In the genomic region with DNA sequence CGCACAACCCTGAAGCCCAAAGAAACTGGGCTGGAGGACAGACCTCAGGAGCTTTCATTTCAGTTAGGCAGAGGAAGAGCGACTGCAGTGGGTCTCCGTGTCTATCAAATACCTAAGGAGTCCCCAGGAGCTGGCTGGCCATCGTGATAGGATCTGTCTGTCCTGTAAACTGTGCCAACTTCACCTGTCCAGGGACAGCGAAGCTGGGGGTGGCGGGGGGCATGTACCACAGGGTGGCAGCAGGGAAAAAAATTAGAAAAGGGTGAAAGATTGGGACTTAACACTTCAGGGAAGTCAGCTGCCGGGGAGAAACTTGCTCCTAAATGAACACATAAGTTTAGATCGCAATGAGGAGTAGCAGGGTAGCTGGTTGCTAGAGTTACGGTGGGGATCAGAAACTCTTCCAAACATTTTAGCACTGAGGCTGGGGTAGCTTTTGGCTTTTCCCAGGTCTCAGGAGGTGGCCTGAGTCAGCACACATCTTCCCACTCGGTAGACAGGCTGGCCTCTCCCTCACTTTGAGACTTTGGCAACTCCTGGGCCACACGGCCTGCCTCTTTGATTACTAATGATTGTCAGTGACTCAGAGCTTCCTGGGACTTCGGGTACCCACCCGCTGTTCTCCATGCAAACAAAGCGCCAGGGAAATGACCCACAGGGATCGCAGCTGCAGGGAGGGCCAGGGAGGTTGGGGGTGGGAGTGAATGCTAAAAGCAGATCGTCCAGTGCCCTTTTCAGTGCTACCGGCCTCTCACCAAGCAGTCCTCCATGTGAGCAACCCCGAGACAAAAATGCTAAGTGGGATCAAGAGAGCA, we compare ENCODE assay signal across 2 cellular contexts.
TF ChIP-seq lines count a peak whose summit lies in the region.

No MANE protein-coding gene starts in this region.

TF ChIP-seq in HEK293, 187 proteins besides CTCF, POLR2A, EP300 and RAD21 (continued from another document and continues in another):
- TF ChIP-seq, protein P1, sequence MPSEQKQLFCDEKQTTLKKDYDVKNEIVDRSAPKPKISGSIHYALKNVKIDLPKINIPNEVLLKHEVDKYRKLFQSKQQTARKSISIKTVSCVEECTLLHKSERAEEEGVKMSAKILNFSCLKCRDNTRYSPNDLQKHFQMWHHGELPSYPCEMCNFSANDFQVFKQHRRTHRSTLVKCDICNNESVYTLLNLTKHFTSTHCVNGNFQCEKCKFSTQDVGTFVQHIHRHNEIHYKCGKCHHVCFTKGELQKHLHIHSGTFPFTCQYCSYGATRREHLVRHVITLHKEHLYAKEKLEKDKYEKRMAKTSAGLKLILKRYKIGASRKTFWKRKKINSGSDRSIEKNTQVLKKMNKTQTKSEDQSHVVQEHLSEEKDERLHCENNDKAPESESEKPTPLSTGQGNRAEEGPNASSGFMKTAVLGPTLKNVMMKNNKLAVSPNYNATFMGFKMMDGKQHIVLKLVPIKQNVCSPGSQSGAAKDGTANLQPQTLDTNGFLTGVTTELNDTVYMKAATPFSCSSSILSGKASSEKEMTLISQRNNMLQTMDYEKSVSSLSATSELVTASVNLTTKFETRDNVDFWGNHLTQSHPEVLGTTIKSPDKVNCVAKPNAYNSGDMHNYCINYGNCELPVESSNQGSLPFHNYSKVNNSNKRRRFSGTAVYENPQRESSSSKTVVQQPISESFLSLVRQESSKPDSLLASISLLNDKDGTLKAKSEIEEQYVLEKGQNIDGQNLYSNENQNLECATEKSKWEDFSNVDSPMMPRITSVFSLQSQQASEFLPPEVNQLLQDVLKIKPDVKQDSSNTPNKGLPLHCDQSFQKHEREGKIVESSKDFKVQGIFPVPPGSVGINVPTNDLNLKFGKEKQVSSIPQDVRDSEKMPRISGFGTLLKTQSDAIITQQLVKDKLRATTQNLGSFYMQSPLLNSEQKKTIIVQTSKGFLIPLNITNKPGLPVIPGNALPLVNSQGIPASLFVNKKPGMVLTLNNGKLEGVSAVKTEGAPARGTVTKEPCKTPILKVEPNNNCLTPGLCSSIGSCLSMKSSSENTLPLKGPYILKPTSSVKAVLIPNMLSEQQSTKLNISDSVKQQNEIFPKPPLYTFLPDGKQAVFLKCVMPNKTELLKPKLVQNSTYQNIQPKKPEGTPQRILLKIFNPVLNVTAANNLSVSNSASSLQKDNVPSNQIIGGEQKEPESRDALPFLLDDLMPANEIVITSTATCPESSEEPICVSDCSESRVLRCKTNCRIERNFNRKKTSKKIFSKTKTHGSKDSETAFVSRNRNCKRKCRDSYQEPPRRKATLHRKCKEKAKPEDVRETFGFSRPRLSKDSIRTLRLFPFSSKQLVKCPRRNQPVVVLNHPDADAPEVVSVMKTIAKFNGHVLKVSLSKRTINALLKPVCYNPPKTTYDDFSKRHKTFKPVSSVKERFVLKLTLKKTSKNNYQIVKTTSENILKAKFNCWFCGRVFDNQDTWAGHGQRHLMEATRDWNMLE (tag by site-specific recombination; conservative IDR thresholded peaks at IDR 0.05; ENCODE audit: low read depth) = no peak
- peak; percentile 59 for TF ChIP-seq PRDM10 (tag by site-specific recombination; IDR thresholded peaks at IDR 0.05)
- TF ChIP-seq, protein P2, sequence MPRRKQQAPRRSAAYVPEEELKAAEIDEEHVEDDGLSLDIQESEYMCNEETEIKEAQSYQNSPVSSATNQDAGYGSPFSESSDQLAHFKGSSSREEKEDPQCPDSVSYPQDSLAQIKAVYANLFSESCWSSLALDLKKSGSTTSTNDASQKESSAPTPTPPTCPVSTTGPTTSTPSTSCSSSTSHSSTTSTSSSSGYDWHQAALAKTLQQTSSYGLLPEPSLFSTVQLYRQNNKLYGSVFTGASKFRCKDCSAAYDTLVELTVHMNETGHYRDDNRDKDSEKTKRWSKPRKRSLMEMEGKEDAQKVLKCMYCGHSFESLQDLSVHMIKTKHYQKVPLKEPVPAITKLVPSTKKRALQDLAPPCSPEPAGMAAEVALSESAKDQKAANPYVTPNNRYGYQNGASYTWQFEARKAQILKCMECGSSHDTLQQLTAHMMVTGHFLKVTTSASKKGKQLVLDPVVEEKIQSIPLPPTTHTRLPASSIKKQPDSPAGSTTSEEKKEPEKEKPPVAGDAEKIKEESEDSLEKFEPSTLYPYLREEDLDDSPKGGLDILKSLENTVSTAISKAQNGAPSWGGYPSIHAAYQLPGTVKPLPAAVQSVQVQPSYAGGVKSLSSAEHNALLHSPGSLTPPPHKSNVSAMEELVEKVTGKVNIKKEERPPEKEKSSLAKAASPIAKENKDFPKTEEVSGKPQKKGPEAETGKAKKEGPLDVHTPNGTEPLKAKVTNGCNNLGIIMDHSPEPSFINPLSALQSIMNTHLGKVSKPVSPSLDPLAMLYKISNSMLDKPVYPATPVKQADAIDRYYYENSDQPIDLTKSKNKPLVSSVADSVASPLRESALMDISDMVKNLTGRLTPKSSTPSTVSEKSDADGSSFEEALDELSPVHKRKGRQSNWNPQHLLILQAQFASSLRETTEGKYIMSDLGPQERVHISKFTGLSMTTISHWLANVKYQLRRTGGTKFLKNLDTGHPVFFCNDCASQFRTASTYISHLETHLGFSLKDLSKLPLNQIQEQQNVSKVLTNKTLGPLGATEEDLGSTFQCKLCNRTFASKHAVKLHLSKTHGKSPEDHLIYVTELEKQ (tag by site-specific recombination; IDR thresholded peaks at IDR 0.05; ENCODE audit: borderline replicate concordance) = no peak; the same call in 1 of the 2 replicates
- no peak for TF ChIP-seq MZF1 (tag by site-specific recombination; IDR thresholded peaks at IDR 0.05; ENCODE audit: borderline replicate concordance)
- TF ChIP-seq ZEB2 (tag by site-specific recombination; IDR thresholded peaks at IDR 0.05) = peak; percentile 55; the same call in 1 of the 2 replicates
- TF ChIP-seq ZNF629 (tag by site-specific recombination; IDR thresholded peaks at IDR 0.05) = peak; percentile 59

TF ChIP-seq in HepG2, 621 proteins besides CTCF, POLR2A, EP300 and RAD21 (continued from another document and continues in another):
- TF ChIP-seq SP140L (CRISPR knock-in tag; IDR thresholded peaks at IDR 0.05; ENCODE audit: borderline replicate concordance) (no peak), JUNB (CRISPR knock-in tag; IDR thresholded peaks at IDR 0.05; ENCODE audit: borderline replicate concordance) (peak; percentile 36; the same call in 1 of the 2 replicates), ZNF296 (CRISPR knock-in tag; conservative IDR thresholded peaks at IDR 0.05) (0 out of 2 replicates have a peak, but pooled peaks have one; percentile 16), ZNF205 (CRISPR knock-in tag; IDR thresholded peaks at IDR 0.05) (peak; percentile 4; the same call in 1 of the 2 replicates), MED1 (CRISPR knock-in tag; IDR thresholded peaks at IDR 0.05) (peak; percentile 31), FLYWCH1 (CRISPR knock-in tag; IDR thresholded peaks at IDR 0.05) (no peak), KLF16 (CRISPR knock-in tag; IDR thresholded peaks at IDR 0.05) (peak in 1 of 2 experiments; percentile 30; a peak in 1 of 4 replicates), FOXA3 (CRISPR knock-in tag; IDR thresholded peaks at IDR 0.05) (peak; percentile 49; the same call in 1 of the 2 replicates), ZNF280B (CRISPR knock-in tag; IDR thresholded peaks at IDR 0.05; ENCODE audit: borderline replicate concordance) (no peak), SRF (IDR thresholded peaks at IDR 0.05; ENCODE audit: low read depth, low read length) (no peak), ZNF747 (CRISPR knock-in tag; IDR thresholded peaks at IDR 0.05; ENCODE audit: borderline replicate concordance) (no peak), LCORL (IDR thresholded peaks at IDR 0.05) (no peak), LCORL (CRISPR knock-in tag; IDR thresholded peaks at IDR 0.05) (no peak), RFX5 (IDR thresholded peaks at IDR 0.05; ENCODE audit: low read depth, low read length) (no peak), ATF7 (IDR thresholded peaks at IDR 0.05) (no peak), ATF7 (CRISPR knock-in tag; IDR thresholded peaks at IDR 0.05) (no peak), MAF1 (CRISPR knock-in tag; IDR thresholded peaks at IDR 0.05; ENCODE audit: borderline replicate concordance) (0 out of 2 replicates have a peak, but pooled peaks have one; percentile 11), ARNTL (CRISPR knock-in tag; IDR thresholded peaks at IDR 0.05) (no peak), HNF1B (CRISPR knock-in tag; IDR thresholded peaks at IDR 0.05) (0 out of 2 replicates have a peak, but pooled peaks have one; percentile 75), GATAD1 (CRISPR knock-in tag; IDR thresholded peaks at IDR 0.05) (0 out of 2 replicates have a peak, but pooled peaks have one; percentile 11), SMAD1 (CRISPR knock-in tag; IDR thresholded peaks at IDR 0.05; ENCODE audit: borderline replicate concordance, low read depth) (no peak)
- TF ChIP-seq, protein P3, sequence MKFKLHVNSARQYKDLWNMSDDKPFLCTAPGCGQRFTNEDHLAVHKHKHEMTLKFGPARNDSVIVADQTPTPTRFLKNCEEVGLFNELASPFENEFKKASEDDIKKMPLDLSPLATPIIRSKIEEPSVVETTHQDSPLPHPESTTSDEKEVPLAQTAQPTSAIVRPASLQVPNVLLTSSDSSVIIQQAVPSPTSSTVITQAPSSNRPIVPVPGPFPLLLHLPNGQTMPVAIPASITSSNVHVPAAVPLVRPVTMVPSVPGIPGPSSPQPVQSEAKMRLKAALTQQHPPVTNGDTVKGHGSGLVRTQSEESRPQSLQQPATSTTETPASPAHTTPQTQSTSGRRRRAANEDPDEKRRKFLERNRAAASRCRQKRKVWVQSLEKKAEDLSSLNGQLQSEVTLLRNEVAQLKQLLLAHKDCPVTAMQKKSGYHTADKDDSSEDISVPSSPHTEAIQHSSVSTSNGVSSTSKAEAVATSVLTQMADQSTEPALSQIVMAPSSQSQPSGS (CRISPR knock-in tag; IDR thresholded peaks at IDR 0.05) = peak; percentile 8; the same call in 1 of the 2 replicates
- TF ChIP-seq, protein P4, sequence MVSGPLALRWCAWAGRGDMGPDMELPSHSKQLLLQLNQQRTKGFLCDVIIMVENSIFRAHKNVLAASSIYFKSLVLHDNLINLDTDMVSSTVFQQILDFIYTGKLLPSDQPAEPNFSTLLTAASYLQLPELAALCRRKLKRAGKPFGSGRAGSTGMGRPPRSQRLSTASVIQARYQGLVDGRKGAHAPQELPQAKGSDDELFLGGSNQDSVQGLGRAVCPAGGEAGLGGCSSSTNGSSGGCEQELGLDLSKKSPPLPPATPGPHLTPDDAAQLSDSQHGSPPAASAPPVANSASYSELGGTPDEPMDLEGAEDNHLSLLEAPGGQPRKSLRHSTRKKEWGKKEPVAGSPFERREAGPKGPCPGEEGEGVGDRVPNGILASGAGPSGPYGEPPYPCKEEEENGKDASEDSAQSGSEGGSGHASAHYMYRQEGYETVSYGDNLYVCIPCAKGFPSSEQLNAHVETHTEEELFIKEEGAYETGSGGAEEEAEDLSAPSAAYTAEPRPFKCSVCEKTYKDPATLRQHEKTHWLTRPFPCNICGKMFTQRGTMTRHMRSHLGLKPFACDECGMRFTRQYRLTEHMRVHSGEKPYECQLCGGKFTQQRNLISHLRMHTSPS (CRISPR knock-in tag; IDR thresholded peaks at IDR 0.05; ENCODE audit: low read depth) = 0 out of 2 replicates have a peak, but pooled peaks have one; percentile 12
- TF ChIP-seq, protein P5, sequence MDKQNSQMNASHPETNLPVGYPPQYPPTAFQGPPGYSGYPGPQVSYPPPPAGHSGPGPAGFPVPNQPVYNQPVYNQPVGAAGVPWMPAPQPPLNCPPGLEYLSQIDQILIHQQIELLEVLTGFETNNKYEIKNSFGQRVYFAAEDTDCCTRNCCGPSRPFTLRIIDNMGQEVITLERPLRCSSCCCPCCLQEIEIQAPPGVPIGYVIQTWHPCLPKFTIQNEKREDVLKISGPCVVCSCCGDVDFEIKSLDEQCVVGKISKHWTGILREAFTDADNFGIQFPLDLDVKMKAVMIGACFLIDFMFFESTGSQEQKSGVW (CRISPR knock-in tag; IDR thresholded peaks at IDR 0.05; ENCODE audit: borderline replicate concordance) = 0 out of 2 replicates have a peak, but pooled peaks have one; percentile 1
- TF ChIP-seq, protein P6, sequence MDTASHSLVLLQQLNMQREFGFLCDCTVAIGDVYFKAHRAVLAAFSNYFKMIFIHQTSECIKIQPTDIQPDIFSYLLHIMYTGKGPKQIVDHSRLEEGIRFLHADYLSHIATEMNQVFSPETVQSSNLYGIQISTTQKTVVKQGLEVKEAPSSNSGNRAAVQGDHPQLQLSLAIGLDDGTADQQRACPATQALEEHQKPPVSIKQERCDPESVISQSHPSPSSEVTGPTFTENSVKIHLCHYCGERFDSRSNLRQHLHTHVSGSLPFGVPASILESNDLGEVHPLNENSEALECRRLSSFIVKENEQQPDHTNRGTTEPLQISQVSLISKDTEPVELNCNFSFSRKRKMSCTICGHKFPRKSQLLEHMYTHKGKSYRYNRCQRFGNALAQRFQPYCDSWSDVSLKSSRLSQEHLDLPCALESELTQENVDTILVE (CRISPR knock-in tag; IDR thresholded peaks at IDR 0.05) = no peak; the same call in 1 of the 2 replicates
- TF ChIP-seq, protein P7, sequence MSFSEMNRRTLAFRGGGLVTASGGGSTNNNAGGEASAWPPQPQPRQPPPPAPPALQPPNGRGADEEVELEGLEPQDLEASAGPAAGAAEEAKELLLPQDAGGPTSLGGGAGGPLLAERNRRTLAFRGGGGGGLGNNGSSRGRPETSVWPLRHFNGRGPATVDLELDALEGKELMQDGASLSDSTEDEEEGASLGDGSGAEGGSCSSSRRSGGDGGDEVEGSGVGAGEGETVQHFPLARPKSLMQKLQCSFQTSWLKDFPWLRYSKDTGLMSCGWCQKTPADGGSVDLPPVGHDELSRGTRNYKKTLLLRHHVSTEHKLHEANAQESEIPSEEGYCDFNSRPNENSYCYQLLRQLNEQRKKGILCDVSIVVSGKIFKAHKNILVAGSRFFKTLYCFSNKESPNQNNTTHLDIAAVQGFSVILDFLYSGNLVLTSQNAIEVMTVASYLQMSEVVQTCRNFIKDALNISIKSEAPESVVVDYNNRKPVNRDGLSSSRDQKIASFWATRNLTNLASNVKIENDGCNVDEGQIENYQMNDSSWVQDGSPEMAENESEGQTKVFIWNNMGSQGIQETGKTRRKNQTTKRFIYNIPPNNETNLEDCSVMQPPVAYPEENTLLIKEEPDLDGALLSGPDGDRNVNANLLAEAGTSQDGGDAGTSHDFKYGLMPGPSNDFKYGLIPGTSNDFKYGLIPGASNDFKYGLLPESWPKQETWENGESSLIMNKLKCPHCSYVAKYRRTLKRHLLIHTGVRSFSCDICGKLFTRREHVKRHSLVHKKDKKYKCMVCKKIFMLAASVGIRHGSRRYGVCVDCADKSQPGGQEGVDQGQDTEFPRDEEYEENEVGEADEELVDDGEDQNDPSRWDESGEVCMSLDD (CRISPR knock-in tag; IDR thresholded peaks at IDR 0.05; ENCODE audit: borderline replicate concordance) = no peak
